ENCODE assay signal across 1 cellular context in the genomic region with DNA sequence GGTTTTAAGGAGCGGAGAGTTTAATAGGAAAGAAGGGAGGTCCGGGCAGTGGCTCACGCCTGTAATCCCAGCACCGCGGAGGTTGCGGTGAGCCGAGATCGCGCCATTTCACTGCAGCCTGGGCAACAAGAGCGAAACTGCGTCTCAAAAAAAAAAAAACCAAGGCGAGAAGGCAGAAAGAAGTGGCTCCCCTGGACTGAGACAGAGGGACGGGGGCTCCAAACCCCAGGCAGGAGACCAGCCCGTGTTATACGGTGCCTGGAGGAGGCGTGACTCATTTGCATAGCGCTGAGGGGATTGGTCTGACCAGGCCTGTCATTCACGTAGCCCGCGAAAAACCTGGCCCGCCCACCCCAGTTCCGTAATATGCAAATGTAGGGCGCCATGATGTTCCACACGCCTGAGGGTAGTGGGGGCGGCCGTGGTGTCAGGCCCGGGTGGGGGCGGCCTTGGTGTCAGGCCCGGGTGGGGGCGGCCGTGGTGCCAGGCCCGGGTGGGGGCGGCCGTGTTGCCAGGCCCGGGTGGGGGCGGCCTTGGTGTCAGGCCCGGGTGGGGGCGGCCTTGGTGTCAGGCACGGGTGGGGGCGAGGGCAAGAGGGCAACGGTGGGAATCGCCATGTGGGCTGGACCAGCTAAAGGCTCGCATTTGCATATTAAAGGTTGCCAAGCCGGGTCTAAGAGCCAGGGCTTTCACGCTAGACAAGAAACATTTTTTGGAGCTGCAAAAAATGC.
TF ChIP-seq lines count a peak whose summit lies in the region.

No MANE protein-coding gene starts in this region.

TF ChIP-seq in H1, 55 proteins besides CTCF, POLR2A, EP300 and RAD21:
- peak; percentile 75 for TF ChIP-seq TAF1 (IDR thresholded peaks at IDR 0.05; ENCODE audit: low read depth, low read length)
- TF ChIP-seq TBP (IDR thresholded peaks at IDR 0.05; ENCODE audit: low read depth, low read length): peak; percentile 87
- TF ChIP-seq YY1 (IDR thresholded peaks at IDR 0.05; ENCODE audit: low read depth, low read length): peak; percentile 86
- peak in 1 of 2 experiments; percentile 76; a peak in 2 of 4 replicates for TF ChIP-seq SIN3A (conservative IDR thresholded peaks at IDR 0.05 in 1 of 2, IDR thresholded peaks at IDR 0.05 in 1 of 2; ENCODE audit: low read depth in 1 of 2, low read length in 2 of 2)
- peak; percentile 38; the same call in 1 of the 2 replicates for TF ChIP-seq JUND (IDR thresholded peaks at IDR 0.05; ENCODE audit: low read length)
- peak; percentile 62; the same call in 1 of the 2 replicates for TF ChIP-seq CREB1 (IDR thresholded peaks at IDR 0.05)
- peak; percentile 89 for TF ChIP-seq POLR2AphosphoS5 (IDR thresholded peaks at IDR 0.05; ENCODE audit: low read depth, low read length)
- TF ChIP-seq GTF2F1 (IDR thresholded peaks at IDR 0.05; ENCODE audit: borderline replicate concordance, low read depth, low read length): no peak
- no peak for TF ChIP-seq RXRA (IDR thresholded peaks at IDR 0.05; ENCODE audit: insufficient read depth, low read depth, low read length)
- TF ChIP-seq SP1 (IDR thresholded peaks at IDR 0.05; ENCODE audit: low read depth, low read length): peak; percentile 70; the same call in 1 of the 2 replicates
